Comparison of ENCODE assay signal across 1 cellular context in genomic region chr2:111698743-111699554, GRCh38.
TF ChIP-seq lines count a peak whose summit lies in the region.

No MANE protein-coding gene starts in this region.

TF ChIP-seq in HepG2, 621 proteins besides CTCF, POLR2A, EP300 and RAD21 (continued from another document and continues in another):
- TF ChIP-seq, protein P1, sequence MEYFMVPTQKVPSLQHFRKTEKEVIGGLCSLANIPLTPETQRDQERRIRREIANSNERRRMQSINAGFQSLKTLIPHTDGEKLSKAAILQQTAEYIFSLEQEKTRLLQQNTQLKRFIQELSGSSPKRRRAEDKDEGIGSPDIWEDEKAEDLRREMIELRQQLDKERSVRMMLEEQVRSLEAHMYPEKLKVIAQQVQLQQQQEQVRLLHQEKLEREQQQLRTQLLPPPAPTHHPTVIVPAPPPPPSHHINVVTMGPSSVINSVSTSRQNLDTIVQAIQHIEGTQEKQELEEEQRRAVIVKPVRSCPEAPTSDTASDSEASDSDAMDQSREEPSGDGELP (IDR thresholded peaks at IDR 0.05; ENCODE audit: borderline replicate concordance, low read depth), result peak; percentile 56; the same call in 1 of the 2 replicates
- TF ChIP-seq THRA (CRISPR knock-in tag; IDR thresholded peaks at IDR 0.05; ENCODE audit: borderline replicate concordance) (peak; percentile 70), MIER3 (CRISPR knock-in tag; IDR thresholded peaks at IDR 0.05; ENCODE audit: borderline replicate concordance) (peak; percentile 67; the same call in 1 of the 2 replicates), BORCS8-MEF2B (CRISPR knock-in tag; IDR thresholded peaks at IDR 0.05) (peak; percentile 43; the same call in 1 of the 2 replicates), HNF4G (IDR thresholded peaks at IDR 0.05; ENCODE audit: borderline replicate concordance, low read depth, low read length) (no peak; the same call in 1 of the 2 replicates), HNF4G (CRISPR knock-in tag; IDR thresholded peaks at IDR 0.05; ENCODE audit: borderline replicate concordance, low read depth) (peak; percentile 47; the same call in 1 of the 2 replicates), HOXA3 (CRISPR knock-in tag; IDR thresholded peaks at IDR 0.05) (peak; percentile 48; the same call in 1 of the 2 replicates), KDM3A (CRISPR knock-in tag; IDR thresholded peaks at IDR 0.05; ENCODE audit: low read depth) (peak; percentile 33; the same call in 1 of the 2 replicates), PRDM10 (CRISPR knock-in tag; IDR thresholded peaks at IDR 0.05; ENCODE audit: low read depth) (peak; percentile 93), CEBPG (CRISPR knock-in tag; IDR thresholded peaks at IDR 0.05) (peak; percentile 73), TBP (CRISPR knock-in tag; IDR thresholded peaks at IDR 0.05) (no peak), THAP11 (CRISPR knock-in tag; IDR thresholded peaks at IDR 0.05) (peak; percentile 54), TEAD3 (CRISPR knock-in tag; optimal IDR thresholded peaks at IDR 0.05; ENCODE audit: borderline replicate concordance) (peak; percentile 59), SNAPC4 (CRISPR knock-in tag; IDR thresholded peaks at IDR 0.05) (no peak), ZBTB34 (CRISPR knock-in tag; IDR thresholded peaks at IDR 0.05) (peak; percentile 68; the same call in 1 of the 2 replicates), ZNF556 (CRISPR knock-in tag; IDR thresholded peaks at IDR 0.05; ENCODE audit: borderline replicate concordance) (peak; percentile 23; the same call in 1 of the 2 replicates), ZFP37 (CRISPR knock-in tag; IDR thresholded peaks at IDR 0.05; ENCODE audit: borderline replicate concordance) (no peak), STAT5B (CRISPR knock-in tag; IDR thresholded peaks at IDR 0.05) (no peak), RERE (CRISPR knock-in tag; IDR thresholded peaks at IDR 0.05; ENCODE audit: low read depth) (no peak), NCOA5 (CRISPR knock-in tag; IDR thresholded peaks at IDR 0.05) (no peak), RORA (CRISPR knock-in tag; IDR thresholded peaks at IDR 0.05) (no peak)
- TF ChIP-seq, protein P2, sequence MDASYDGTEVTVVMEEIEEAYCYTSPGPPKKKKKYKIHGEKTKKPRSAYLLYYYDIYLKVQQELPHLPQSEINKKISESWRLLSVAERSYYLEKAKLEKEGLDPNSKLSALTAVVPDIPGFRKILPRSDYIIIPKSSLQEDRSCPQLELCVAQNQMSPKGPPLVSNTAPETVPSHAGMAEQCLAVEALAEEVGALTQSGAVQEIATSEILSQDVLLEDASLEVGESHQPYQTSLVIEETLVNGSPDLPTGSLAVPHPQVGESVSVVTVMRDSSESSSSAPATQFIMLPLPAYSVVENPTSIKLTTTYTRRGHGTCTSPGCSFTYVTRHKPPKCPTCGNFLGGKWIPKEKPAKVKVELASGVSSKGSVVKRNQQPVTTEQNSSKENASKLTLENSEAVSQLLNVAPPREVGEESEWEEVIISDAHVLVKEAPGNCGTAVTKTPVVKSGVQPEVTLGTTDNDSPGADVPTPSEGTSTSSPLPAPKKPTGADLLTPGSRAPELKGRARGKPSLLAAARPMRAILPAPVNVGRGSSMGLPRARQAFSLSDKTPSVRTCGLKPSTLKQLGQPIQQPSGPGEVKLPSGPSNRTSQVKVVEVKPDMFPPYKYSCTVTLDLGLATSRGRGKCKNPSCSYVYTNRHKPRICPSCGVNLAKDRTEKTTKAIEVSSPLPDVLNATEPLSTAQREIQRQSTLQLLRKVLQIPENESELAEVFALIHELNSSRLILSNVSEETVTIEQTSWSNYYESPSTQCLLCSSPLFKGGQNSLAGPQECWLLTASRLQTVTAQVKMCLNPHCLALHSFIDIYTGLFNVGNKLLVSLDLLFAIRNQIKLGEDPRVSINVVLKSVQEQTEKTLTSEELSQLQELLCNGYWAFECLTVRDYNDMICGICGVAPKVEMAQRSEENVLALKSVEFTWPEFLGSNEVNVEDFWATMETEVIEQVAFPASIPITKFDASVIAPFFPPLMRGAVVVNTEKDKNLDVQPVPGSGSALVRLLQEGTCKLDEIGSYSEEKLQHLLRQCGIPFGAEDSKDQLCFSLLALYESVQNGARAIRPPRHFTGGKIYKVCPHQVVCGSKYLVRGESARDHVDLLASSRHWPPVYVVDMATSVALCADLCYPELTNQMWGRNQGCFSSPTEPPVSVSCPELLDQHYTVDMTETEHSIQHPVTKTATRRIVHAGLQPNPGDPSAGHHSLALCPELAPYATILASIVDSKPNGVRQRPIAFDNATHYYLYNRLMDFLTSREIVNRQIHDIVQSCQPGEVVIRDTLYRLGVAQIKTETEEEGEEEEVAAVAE (CRISPR knock-in tag; IDR thresholded peaks at IDR 0.05; ENCODE audit: borderline replicate concordance), result no peak
- TF ChIP-seq, protein P3, sequence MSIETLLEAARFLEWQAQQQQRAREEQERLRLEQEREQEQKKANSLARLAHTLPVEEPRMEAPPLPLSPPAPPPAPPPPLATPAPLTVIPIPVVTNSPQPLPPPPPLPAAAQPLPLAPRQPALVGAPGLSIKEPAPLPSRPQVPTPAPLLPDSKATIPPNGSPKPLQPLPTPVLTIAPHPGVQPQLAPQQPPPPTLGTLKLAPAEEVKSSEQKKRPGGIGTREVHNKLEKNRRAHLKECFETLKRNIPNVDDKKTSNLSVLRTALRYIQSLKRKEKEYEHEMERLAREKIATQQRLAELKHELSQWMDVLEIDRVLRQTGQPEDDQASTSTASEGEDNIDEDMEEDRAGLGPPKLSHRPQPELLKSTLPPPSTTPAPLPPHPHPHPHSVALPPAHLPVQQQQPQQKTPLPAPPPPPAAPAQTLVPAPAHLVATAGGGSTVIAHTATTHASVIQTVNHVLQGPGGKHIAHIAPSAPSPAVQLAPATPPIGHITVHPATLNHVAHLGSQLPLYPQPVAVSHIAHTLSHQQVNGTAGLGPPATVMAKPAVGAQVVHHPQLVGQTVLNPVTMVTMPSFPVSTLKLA (IDR thresholded peaks at IDR 0.05), result peak; percentile 79
- TF ChIP-seq, protein P4, sequence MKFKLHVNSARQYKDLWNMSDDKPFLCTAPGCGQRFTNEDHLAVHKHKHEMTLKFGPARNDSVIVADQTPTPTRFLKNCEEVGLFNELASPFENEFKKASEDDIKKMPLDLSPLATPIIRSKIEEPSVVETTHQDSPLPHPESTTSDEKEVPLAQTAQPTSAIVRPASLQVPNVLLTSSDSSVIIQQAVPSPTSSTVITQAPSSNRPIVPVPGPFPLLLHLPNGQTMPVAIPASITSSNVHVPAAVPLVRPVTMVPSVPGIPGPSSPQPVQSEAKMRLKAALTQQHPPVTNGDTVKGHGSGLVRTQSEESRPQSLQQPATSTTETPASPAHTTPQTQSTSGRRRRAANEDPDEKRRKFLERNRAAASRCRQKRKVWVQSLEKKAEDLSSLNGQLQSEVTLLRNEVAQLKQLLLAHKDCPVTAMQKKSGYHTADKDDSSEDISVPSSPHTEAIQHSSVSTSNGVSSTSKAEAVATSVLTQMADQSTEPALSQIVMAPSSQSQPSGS (CRISPR knock-in tag; IDR thresholded peaks at IDR 0.05), result 0 out of 2 replicates have a peak, but pooled peaks have one; percentile 66
